In the genomic region with DNA sequence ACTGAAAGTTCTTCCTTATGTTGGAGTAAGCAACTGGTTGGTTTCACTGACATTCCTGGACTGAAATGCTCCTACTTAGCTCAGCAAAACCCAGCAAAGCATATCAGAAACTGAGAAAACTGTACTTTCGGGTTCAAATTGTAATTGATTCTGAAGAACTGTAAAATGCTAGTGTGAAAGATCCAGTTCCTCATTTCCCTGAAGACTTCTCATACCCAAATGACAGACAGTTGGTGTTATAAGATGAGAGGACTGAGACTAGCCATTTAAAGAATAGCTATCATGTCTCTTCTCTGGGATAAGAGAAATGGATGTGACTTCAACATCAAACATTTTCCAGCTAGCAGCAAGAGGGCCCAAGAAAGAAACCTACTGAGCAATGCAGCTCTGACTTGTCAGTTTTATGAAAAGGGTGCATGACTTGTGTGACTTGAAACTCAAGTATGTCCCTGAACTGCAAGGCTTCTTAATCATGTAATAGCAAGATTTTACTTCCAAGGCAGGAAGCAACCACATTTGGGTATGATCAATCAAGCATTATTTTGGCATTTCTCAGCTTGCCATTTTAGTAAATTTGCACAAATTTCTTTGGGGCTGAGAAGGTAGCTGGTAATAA, we compare ENCODE assay signal across 33 cellular contexts.
A peak's percentile ranks its signal among the peaks of the same experiment; 100 is the strongest.
DNase-seq lines count a peak whose midpoint lies in the region; ATAC-seq, FAIRE-seq and TF ChIP-seq lines count a peak whose summit lies in the region.
"Had no signal": no experiment of that assay in that cellular context is flagged by ENCODE, and none has a peak within 500 bp of the region (broad histone marks: within the 10 kb centered on the region; RNA-seq: fewer than 3 reads in every experiment).

No MANE protein-coding gene starts in this region.

- H4K20me1 ChIP-seq in GM23248 (ENCODE audit: insufficient read depth) = no peaks in the 10 kb centered on the region
- no peaks in the 10 kb centered on the region for H4K20me1 ChIP-seq in MM.1S (ENCODE audit: insufficient read depth, low read length)
- H4K20me1 ChIP-seq in keratinocyte (ENCODE audit: control insufficient read depth, extremely low read depth, insufficient read depth, low read length) = no peaks in the 10 kb centered on the region

- H3K27ac ChIP-seq in GM23248 = no peak overlapping the region
- H3K27ac ChIP-seq in MM.1S (ENCODE audit: low read length) = peak overlapping the region; percentile 59
- H3K27ac ChIP-seq in keratinocyte (ENCODE audit: control insufficient read depth, insufficient read depth, low read length) = no peak overlapping the region
- H3K27ac ChIP-seq: heart right ventricle, lower lobe of right lung, pancreas, tibial artery had no signal

- H3K79me2 ChIP-seq in GM23248 (ENCODE audit: insufficient read depth) = no peaks in the 10 kb centered on the region
- no peaks in the 10 kb centered on the region for H3K79me2 ChIP-seq in MM.1S (ENCODE audit: low read length)
- H3K79me2 ChIP-seq in keratinocyte (ENCODE audit: control insufficient read depth, insufficient read depth, low read length) = no peaks in the 10 kb centered on the region

- WGBS in GM23248 (ENCODE audit: low coverage in 1 of 2, low lambda C conversion rate in 2 of 2, missing lambda C conversion rate in 2 of 2), 2 experiments = 91 to 100% methylated on average over 1 of the region's 1 CpG

- DNase-seq in GM12865 (ENCODE audit: low read depth) = peak; percentile 30
- DNase-seq in GM23248 = peak; percentile 21
- peak; percentile 40 for DNase-seq in MM.1S
- DNase-seq in keratinocyte (ENCODE audit: low read depth, low spot score) = peak; percentile 21
- DNase-seq in head of caudate nucleus = no peak
- no peak for DNase-seq in RKO (ENCODE audit: low spot score)
- DNase-seq: activated CD4-positive, alpha-beta memory T cell treated with anti-CD3 and anti-CD28 coated beads, Interleukin-2, amount 10 ng/mL, durations not matched to agents 7 days and 5 days; activated CD4-positive, alpha-beta T cell treated with anti-CD3 and anti-CD28 coated beads for 1 hour; activated CD8-positive, alpha-beta memory T cell treated with anti-CD3 and anti-CD28 coated beads, Interleukin-2, amount 50 U/mL, for 48 hours; activated naive CD4-positive, alpha-beta T cell treated with anti-CD3 and anti-CD28 coated beads, Interleukin-2, amount 50 U/mL, for 16 hours; amniotic stem cell; BE2C; CD8-positive, alpha-beta memory T cell; DMS153; effector memory CD4-positive, alpha-beta T cell; erythroblast; H9; heart right ventricle; kidney glomerular epithelial cell; lower lobe of right lung; MG63; NCI-H1417 treated with DMSO at 0.1 percent for 48 hours; NCI-H446; NCI-H774; OCI-M1; pancreas; retina; SK-N-SH; stimulated activated CD4-positive, alpha-beta T cell treated with anti-CD3 and anti-CD28 coated beads, Interleukin-2, amount 100 ng/mL, for 24 hours; tibial artery had no signal

- H3K36me3 ChIP-seq in GM23248 (ENCODE audit: low read depth) (no peaks in the 10 kb centered on the region), MM.1S (replicated peaks; ENCODE audit: insufficient read depth, low read length) (no peaks in the 10 kb centered on the region), keratinocyte (ENCODE audit: control insufficient read depth in 2 of 2, extremely low read depth in 1 of 2, insufficient read depth in 2 of 2, low read length in 2 of 2) (no peaks in the 10 kb centered on the region)
- H3K36me3 ChIP-seq: BE2C, heart right ventricle, lower lobe of right lung, MG63, pancreas, tibial artery had no signal

- in situ Hi-C loops in GM23248 (cut with MboI) = no loop called here

- H3K9me3 ChIP-seq in GM23248 (ENCODE audit: low read depth) = no peaks in the 10 kb centered on the region
- H3K9me3 ChIP-seq in MM.1S (replicated peaks; ENCODE audit: insufficient read depth, low read length) = no peaks in the 10 kb centered on the region
- H3K9me3 ChIP-seq in keratinocyte (ENCODE audit: control insufficient read depth, low read depth, low read length) = no peaks in the 10 kb centered on the region
- H3K9me3 ChIP-seq: BE2C, heart right ventricle, lower lobe of right lung, MG63, pancreas, SK-N-SH, tibial artery had no signal

- H3K9me1 ChIP-seq in keratinocyte (ENCODE audit: control insufficient read depth, extremely low read depth, insufficient read depth, low read length) = no peaks in the 10 kb centered on the region

- TF ChIP-seq CTCF in GM12865 (IDR thresholded peaks at IDR 0.05; ENCODE audit: insufficient read depth, low read depth, low read length, missing control alignments) (no peak), MM.1S (IDR thresholded peaks at IDR 0.05; ENCODE audit: low read length) (no peak), keratinocyte (optimal IDR thresholded peaks at IDR 0.05 in 1 of 3, IDR thresholded peaks at IDR 0.05 in 1 of 3, conservative IDR thresholded peaks at IDR 0.05 in 1 of 3; ENCODE audit: extremely low read depth in 1 of 3, insufficient read depth in 2 of 3, low read length in 3 of 3) (no peak)

- dilution Hi-C loops in keratinocyte (cut with MboI; ENCODE audit: extremely low pct_ligation_motif_present, low sequenced_read_pairs) = no loop called here

- ATAC-seq in HG03439 (IDR thresholded peaks at IDR 0.05; ENCODE audit: unreplicated experiment) (no peak), GM21737 (IDR thresholded peaks at IDR 0.05; ENCODE audit: unreplicated experiment) (no peak)
- ATAC-seq: activated T-helper 17 cell treated with anti-CD3 and anti-CD28 coated beads, Interleukin-2, amount 50 U/mL, for 72 hours; heart right ventricle; lower lobe of right lung; pancreas had no signal

- H3F3A ChIP-seq in GM23248 (ENCODE audit: insufficient read depth) (peaks cover 4% of the 10 kb centered on the region; the same call in 1 of the 2 replicates), MM.1S (ENCODE audit: insufficient read depth, low read length) (peaks cover 9% of the 10 kb centered on the region; the same call in 1 of the 2 replicates)

- no peak overlapping the region for H3K4me2 ChIP-seq in GM23248 (ENCODE audit: unreplicated experiment)
- peak overlapping the region; percentile 28; the same call in 1 of the 2 replicates for H3K4me2 ChIP-seq in MM.1S (ENCODE audit: low read depth, low read length)
- no peak overlapping the region for H3K4me2 ChIP-seq in keratinocyte (ENCODE audit: control insufficient read depth, extremely low read depth, insufficient read depth, low read depth, low read length)
- H3K4me2 ChIP-seq: SK-N-SH had no signal

- H3K9ac ChIP-seq in GM23248 = no peak overlapping the region
- no peak overlapping the region for H3K9ac ChIP-seq in MM.1S (ENCODE audit: low read length)
- H3K9ac ChIP-seq in keratinocyte (ENCODE audit: control insufficient read depth, extremely low read depth, insufficient read depth, low read length) = no peak overlapping the region
- H3K9ac ChIP-seq: SK-N-SH had no signal

- no peak overlapping the region for H3K4me3 ChIP-seq in GM12865 (ENCODE audit: low read depth, low read length)
- no peak overlapping the region for H3K4me3 ChIP-seq in GM23248
- no peak overlapping the region for H3K4me3 ChIP-seq in MM.1S (ENCODE audit: low read length)
- H3K4me3 ChIP-seq in keratinocyte (ENCODE audit: control insufficient read depth in 2 of 3, extremely low read depth in 1 of 3, insufficient read depth in 2 of 3, low read depth in 1 of 3, low read length in 3 of 3) = no peak overlapping the region
- H3K4me3 ChIP-seq: heart right ventricle, lower lobe of right lung, MG63, pancreas, tibial artery had no signal

- H2AFZ ChIP-seq in GM23248 = no peak overlapping the region
- no peak overlapping the region for H2AFZ ChIP-seq in MM.1S (ENCODE audit: low read length)
- H2AFZ ChIP-seq in keratinocyte (ENCODE audit: control insufficient read depth, low read length) = no peak overlapping the region

- no peak for FAIRE-seq in keratinocyte (lab: Jason Lieb, UNC)
- FAIRE-seq: pancreas had no signal

- H3K27me3 ChIP-seq in GM23248 (replicated peaks; ENCODE audit: insufficient read depth) (no peaks in the 10 kb centered on the region), MM.1S (replicated peaks; ENCODE audit: insufficient read depth, low read length) (no peaks in the 10 kb centered on the region), keratinocyte (ENCODE audit: control insufficient read depth, extremely low read depth, insufficient read depth, low read length) (no peaks in the 10 kb centered on the region)
- H3K27me3 ChIP-seq: BE2C, heart right ventricle, MG63, pancreas, tibial artery had no signal

- intact Hi-C loops in head of caudate nucleus (cut with DNase I) = no loop called here

- H3K9me2 ChIP-seq in GM23248 (ENCODE audit: insufficient read depth) (no peaks in the 10 kb centered on the region), MM.1S (replicated peaks; ENCODE audit: insufficient read depth, low read length) (no peaks in the 10 kb centered on the region)
- H3K9me2 ChIP-seq: SK-N-SH had no signal

- H3K4me1 ChIP-seq in GM23248 (ENCODE audit: insufficient read depth) (peaks cover 9% of the 10 kb centered on the region), MM.1S (ENCODE audit: low read length) (peaks cover 21% of the 10 kb centered on the region), keratinocyte (ENCODE audit: control insufficient read depth, extremely low read depth, insufficient read depth, low read length) (peaks cover 6% of the 10 kb centered on the region)
- H3K4me1 ChIP-seq: BE2C, lower lobe of right lung, pancreas had no signal

Comparison
In these comparisons a context has a peak if more than half of its experiments do, and no peak if none do; other contexts are left out.
1. DNase-seq: peak in GM12865 (single experiment), GM23248 (single experiment), MM.1S (single experiment) and keratinocyte (single experiment); none in head of caudate nucleus (0 of 42) and RKO (single experiment).